17 cellular contexts compared by ENCODE assay signal in genomic region chr6:12278915-12279314, GRCh38. TPM values are rescaled to one million over a fixed set of nuclear protein-coding genes. Genes with fewer than 3 reads are reported as not detected.
"Had no signal": no experiment of that assay in that cellular context is flagged by ENCODE, and none has a peak within 500 bp of the region (broad histone marks: within the 10 kb centered on the region; RNA-seq: fewer than 3 reads in every experiment).

No MANE protein-coding gene starts in this region.

- H3K4me1 ChIP-seq: thyroid gland had no signal

- H3K27ac ChIP-seq: thyroid gland had no signal

- H3K4me1 Mint-ChIP-seq: brain had no signal

- H3K36me3 Mint-ChIP-seq: activated CD4-positive, alpha-beta memory T cell treated with anti-CD3 and anti-CD28 coated beads for 36 hours; brain had no signal

- H3K4me3 ChIP-seq: lung, thyroid gland had no signal

- ATAC-seq: effector memory CD8-positive, alpha-beta T cell had no signal

- H3K27me3 ChIP-seq: thyroid gland had no signal

- DNase-seq: activated CD4-positive, alpha-beta memory T cell treated with anti-CD3 and anti-CD28 coated beads for 36 hours; activated naive CD4-positive, alpha-beta T cell; activated T-cell treated with anti-CD3 and anti-CD28 coated beads for 4 hours; anterior cingulate cortex; caudate nucleus; effector memory CD8-positive, alpha-beta T cell; foreskin melanocyte; glutamatergic neuron; hypothalamus; kidney; midbrain; stimulated activated CD4-positive, alpha-beta T cell treated with anti-CD3 and anti-CD28 coated beads, Interleukin-2, amount 100 ng/mL, for 24 hours; stimulated activated naive CD4-positive, alpha-beta T cell treated with Interleukin-2 at 50 U/mL for 16 hours; thyroid gland had no signal

- H3K9me3 ChIP-seq: thyroid gland had no signal

- H3K36me3 ChIP-seq: thyroid gland had no signal

- H3K9me3 Mint-ChIP-seq: activated CD4-positive, alpha-beta memory T cell treated with anti-CD3 and anti-CD28 coated beads for 36 hours; effector memory CD8-positive, alpha-beta T cell had no signal

- H3K27ac Mint-ChIP-seq: activated CD4-positive, alpha-beta memory T cell treated with anti-CD3 and anti-CD28 coated beads for 36 hours; brain; effector memory CD8-positive, alpha-beta T cell; progenitor cell of endocrine pancreas had no signal

- H3K4me3 Mint-ChIP-seq: activated CD4-positive, alpha-beta memory T cell treated with anti-CD3 and anti-CD28 coated beads for 36 hours; brain; effector memory CD8-positive, alpha-beta T cell had no signal

RNA-seq across cellular contexts. Expression of gene EDN1, which starts 11.2 kb away (rescaled TPM):
- total RNA-seq: activated CD4-positive, alpha-beta memory T cell treated with anti-CD3 and anti-CD28 coated beads for 36 hours had no signal
